In the genomic region with DNA sequence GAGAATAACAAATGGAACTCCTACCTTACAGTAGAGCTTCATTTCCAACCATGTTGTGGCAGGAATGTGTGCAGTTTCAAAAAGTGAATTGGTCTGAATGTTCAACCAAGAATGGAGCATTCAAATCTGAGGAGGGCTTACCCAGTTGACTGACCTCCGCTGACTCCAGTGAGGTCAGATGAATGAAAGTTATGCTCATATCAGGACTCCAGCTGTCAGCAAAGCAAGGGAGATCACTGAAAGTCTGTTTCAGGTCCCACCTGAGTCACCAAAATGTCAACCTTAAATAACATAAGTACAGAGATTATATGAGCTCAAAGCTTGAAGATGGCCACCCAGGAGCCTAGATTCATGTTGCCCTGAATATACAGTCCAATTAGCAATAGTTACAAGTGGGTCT, we compare ENCODE assay signal across 18 cellular contexts.
A peak's percentile ranks its signal among the peaks of the same experiment; 100 is the strongest.
DNase-seq lines count a peak whose midpoint lies in the region; ATAC-seq and TF ChIP-seq lines count a peak whose summit lies in the region.
"Had no signal": no experiment of that assay in that cellular context is flagged by ENCODE, and none has a peak within 500 bp of the region (broad histone marks: within the 10 kb centered on the region; RNA-seq: fewer than 3 reads in every experiment).

No MANE protein-coding gene starts in this region.

- POLR2A ChIA-PET in activated CD4-positive, alpha-beta T cell treated with anti-CD3 and anti-CD28 coated beads for 36 hours (lab: Charles Lee) = no interaction called here
- POLR2A ChIA-PET in activated CD8-positive, alpha-beta T cell treated with anti-CD3 and anti-CD28 coated beads, Interleukin-2, amount 10 ng/mL, durations not matched to agents 7 days and 5 days (lab: Charles Lee) = no interaction called here

- H4K20me1 ChIP-seq in OCI-LY3 (ENCODE audit: insufficient read depth, low read length) = no peaks in the 10 kb centered on the region

- H3K27ac Mint-ChIP-seq in activated CD4-positive, alpha-beta T cell treated with anti-CD3 and anti-CD28 coated beads for 36 hours = no peak overlapping the region
- no peak overlapping the region for H3K27ac Mint-ChIP-seq in activated CD4-positive, alpha-beta T cell treated with anti-CD3 and anti-CD28 coated beads, Interleukin-2, amount 10 ng/mL, durations not matched to agents 24 days and 14 days
- no peak overlapping the region for H3K27ac Mint-ChIP-seq in activated CD8-positive, alpha-beta T cell treated with anti-CD3 and anti-CD28 coated beads, Interleukin-2, amount 10 ng/mL, durations not matched to agents 7 days and 5 days
- H3K27ac Mint-ChIP-seq: CD14-positive monocyte had no signal

- H3K27me3 Mint-ChIP-seq in activated CD4-positive, alpha-beta T cell treated with anti-CD3 and anti-CD28 coated beads for 36 hours = peaks cover 12% of the 10 kb centered on the region
- peaks cover 4% of the 10 kb centered on the region for H3K27me3 Mint-ChIP-seq in activated CD4-positive, alpha-beta T cell treated with anti-CD3 and anti-CD28 coated beads, Interleukin-2, amount 10 ng/mL, durations not matched to agents 24 days and 14 days
- peaks cover 2% of the 10 kb centered on the region for H3K27me3 Mint-ChIP-seq in activated CD8-positive, alpha-beta T cell treated with anti-CD3 and anti-CD28 coated beads, Interleukin-2, amount 10 ng/mL, durations not matched to agents 7 days and 5 days (ENCODE audit: low read depth)

- ATAC-seq in GM21390 (IDR thresholded peaks at IDR 0.05; ENCODE audit: unreplicated experiment) (peak; percentile 52), HG02981 (IDR thresholded peaks at IDR 0.05; ENCODE audit: unreplicated experiment) (peak; percentile 51)
- no peak for ATAC-seq in activated CD4-positive, alpha-beta T cell treated with anti-CD3 and anti-CD28 coated beads for 36 hours
- ATAC-seq in activated CD8-positive, alpha-beta T cell treated with anti-CD3 and anti-CD28 coated beads, Interleukin-2, amount 10 ng/mL, durations not matched to agents 7 days and 5 days = no peak

- CTCF ChIA-PET in activated CD4-positive, alpha-beta T cell treated with anti-CD3 and anti-CD28 coated beads for 36 hours (lab: Charles Lee) = no interaction called here
- CTCF ChIA-PET in activated CD8-positive, alpha-beta T cell treated with anti-CD3 and anti-CD28 coated beads, Interleukin-2, amount 10 ng/mL, durations not matched to agents 7 days and 5 days (lab: Charles Lee) = no interaction called here

- no peaks in the 10 kb centered on the region for H3K27me3 ChIP-seq in OCI-LY3 (ENCODE audit: low read depth, low read length)

- peaks cover 14% of the 10 kb centered on the region for H3K79me2 ChIP-seq in OCI-LY3 (ENCODE audit: low read length)

- H3K9ac ChIP-seq in OCI-LY3 (ENCODE audit: low read length) = peak overlapping the region; percentile 65

- TF ChIP-seq CTCF in GM12865 (IDR thresholded peaks at IDR 0.05; ENCODE audit: insufficient read depth, low read depth, low read length, missing control alignments) (no peak), OCI-LY3 (IDR thresholded peaks at IDR 0.05; ENCODE audit: low read depth, low read length) (no peak)

- peak overlapping the region; percentile 75 for H3K4me2 ChIP-seq in OCI-LY3 (ENCODE audit: low read length)

- intact Hi-C loops in activated CD4-positive, alpha-beta T cell treated with anti-CD3 and anti-CD28 coated beads for 36 hours (cut with DNase I, micrococcal nuclease) = no loop called here
- intact Hi-C loops in activated CD4-positive, alpha-beta T cell treated with anti-CD3 and anti-CD28 coated beads, Interleukin-2, amount 10 ng/mL, durations not matched to agents 24 days and 14 days (cut with micrococcal nuclease) = no loop called here

- H2AFZ ChIP-seq in OCI-LY3 (ENCODE audit: low read depth, low read length) = peak overlapping the region; percentile 17; the same call in 1 of the 2 replicates

- H3K36me3 Mint-ChIP-seq in activated CD4-positive, alpha-beta T cell treated with anti-CD3 and anti-CD28 coated beads for 36 hours (ENCODE audit: low read depth) = no peaks in the 10 kb centered on the region
- no peaks in the 10 kb centered on the region for H3K36me3 Mint-ChIP-seq in activated CD4-positive, alpha-beta T cell treated with anti-CD3 and anti-CD28 coated beads, Interleukin-2, amount 10 ng/mL, durations not matched to agents 24 days and 14 days (ENCODE audit: low read depth)
- H3K36me3 Mint-ChIP-seq in activated CD8-positive, alpha-beta T cell treated with anti-CD3 and anti-CD28 coated beads, Interleukin-2, amount 10 ng/mL, durations not matched to agents 7 days and 5 days (ENCODE audit: low read depth) = no peaks in the 10 kb centered on the region
- H3K36me3 Mint-ChIP-seq: CD14-positive monocyte had no signal

- peaks cover 21% of the 10 kb centered on the region for H3K36me3 ChIP-seq in OCI-LY3 (replicated peaks; ENCODE audit: low read depth, low read length)

- H3K4me1 Mint-ChIP-seq in activated CD4-positive, alpha-beta T cell treated with anti-CD3 and anti-CD28 coated beads for 36 hours = no peaks in the 10 kb centered on the region
- no peaks in the 10 kb centered on the region for H3K4me1 Mint-ChIP-seq in activated CD4-positive, alpha-beta T cell treated with anti-CD3 and anti-CD28 coated beads, Interleukin-2, amount 10 ng/mL, durations not matched to agents 24 days and 14 days
- H3K4me1 Mint-ChIP-seq in activated CD8-positive, alpha-beta T cell treated with anti-CD3 and anti-CD28 coated beads, Interleukin-2, amount 10 ng/mL, durations not matched to agents 7 days and 5 days (ENCODE audit: low read depth) = no peaks in the 10 kb centered on the region

- peaks cover 6% of the 10 kb centered on the region for H3K9me3 ChIP-seq in OCI-LY3 (ENCODE audit: insufficient read depth, low read length)

- H3K4me1 ChIP-seq in OCI-LY3 (ENCODE audit: low read length) = peaks cover 69% of the 10 kb centered on the region

- no peak overlapping the region for H3K4me3 Mint-ChIP-seq in activated CD4-positive, alpha-beta T cell treated with anti-CD3 and anti-CD28 coated beads for 36 hours
- H3K4me3 Mint-ChIP-seq in activated CD4-positive, alpha-beta T cell treated with anti-CD3 and anti-CD28 coated beads, Interleukin-2, amount 10 ng/mL, durations not matched to agents 24 days and 14 days = no peak overlapping the region
- no peak overlapping the region for H3K4me3 Mint-ChIP-seq in activated CD8-positive, alpha-beta T cell treated with anti-CD3 and anti-CD28 coated beads, Interleukin-2, amount 10 ng/mL, durations not matched to agents 7 days and 5 days
- H3K4me3 Mint-ChIP-seq: CD14-positive monocyte had no signal

- H3K4me3 ChIP-seq in GM12865 (ENCODE audit: low read depth, low read length) = no peak overlapping the region
- peak overlapping the region; percentile 71 for H3K4me3 ChIP-seq in OCI-LY3 (ENCODE audit: low read length)

- H3K9me3 Mint-ChIP-seq in activated CD4-positive, alpha-beta T cell treated with anti-CD3 and anti-CD28 coated beads for 36 hours (ENCODE audit: low read depth) = no peaks in the 10 kb centered on the region
- H3K9me3 Mint-ChIP-seq in activated CD4-positive, alpha-beta T cell treated with anti-CD3 and anti-CD28 coated beads, Interleukin-2, amount 10 ng/mL, durations not matched to agents 24 days and 14 days = no peaks in the 10 kb centered on the region
- H3K9me3 Mint-ChIP-seq in activated CD8-positive, alpha-beta T cell treated with anti-CD3 and anti-CD28 coated beads, Interleukin-2, amount 10 ng/mL, durations not matched to agents 7 days and 5 days (ENCODE audit: insufficient read depth) = no peaks in the 10 kb centered on the region
- H3K9me3 Mint-ChIP-seq: CD14-positive monocyte had no signal

- peak; percentile 60 for DNase-seq in GM12865 (ENCODE audit: low read depth)
- DNase-seq in activated CD4-positive, alpha-beta T cell treated with anti-CD3 and anti-CD28 coated beads for 36 hours = no peak
- DNase-seq in activated CD4-positive, alpha-beta T cell treated with anti-CD3 and anti-CD28 coated beads, Interleukin-2, amount 10 ng/mL, durations not matched to agents 24 days and 14 days = no peak
- no peak for DNase-seq in ureter (ENCODE audit: low spot score)
- DNase-seq in activated CD8-positive, alpha-beta T cell treated with anti-CD3 and anti-CD28 coated beads, Interleukin-2, amount 10 ng/mL, durations not matched to agents 7 days and 5 days = no peak
- DNase-seq: COR-L47, DMS153, H7, IMR-90, Kasumi-1, NCI-H1436, NCI-H2029 treated with DMSO at 0.1 percent for 48 hours, NCI-H524, RPMI8226 had no signal

- peak overlapping the region; percentile 63 for H3K27ac ChIP-seq in OCI-LY3 (ENCODE audit: low read length)

Comparison
In these comparisons a context has a peak if more than half of its experiments do, and no peak if none do; other contexts are left out.
1. ATAC-seq: peak in GM21390 (single experiment) and HG02981 (single experiment); none in activated CD4-positive, alpha-beta T cell treated with anti-CD3 and anti-CD28 coated beads for 36 hours (single experiment) and activated CD8-positive, alpha-beta T cell treated with anti-CD3 and anti-CD28 coated beads, Interleukin-2, amount 10 ng/mL, durations not matched to agents 7 days and 5 days (single experiment).